25 cellular contexts compared by ENCODE assay signal in the genomic region with DNA sequence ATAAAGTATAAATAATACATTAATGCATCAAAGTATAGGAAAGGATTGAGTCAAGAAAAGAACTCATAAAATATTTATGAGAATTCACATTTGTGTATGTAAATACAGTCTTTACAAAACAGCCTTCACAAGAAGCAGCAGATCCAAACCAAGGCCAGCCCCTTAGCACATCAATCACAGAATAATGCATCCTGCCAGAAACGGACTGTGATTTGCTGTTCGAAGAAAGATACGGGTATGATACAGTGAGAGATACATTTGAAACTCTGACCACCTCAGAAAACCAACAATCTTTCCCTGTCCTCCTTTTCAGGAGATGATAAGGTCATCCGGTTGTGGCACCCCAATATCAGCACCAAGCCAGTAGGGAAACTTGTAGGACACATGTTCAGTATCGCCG.
"Had no signal": no experiment of that assay in that cellular context is flagged by ENCODE, and none has a peak within 500 bp of the region (broad histone marks: within the 10 kb centered on the region; RNA-seq: fewer than 3 reads in every experiment).

No MANE protein-coding gene starts in this region.

- H3K4me3 ChIP-seq: esophagus muscularis mucosa, gastroesophageal sphincter, left ventricle myocardium inferior, lower lobe of right lung, neural progenitor cell, ovary, right atrium auricular region, suprapubic skin, thyroid gland, uterus had no signal

- DNase-seq: effector memory CD8-positive, alpha-beta T cell; glutamatergic neuron; islet precursor cell; left ventricle myocardium inferior; lower lobe of right lung; natural killer cell; nucleus accumbens; ovary; small intestine; stimulated activated CD4-positive, alpha-beta T cell treated with anti-CD3 and anti-CD28 coated beads, Interleukin-4, amount 100 ng/mL, for 1 hour; stimulated activated CD8-positive, alpha-beta memory T cell treated with anti-CD3 and anti-CD28 coated beads, Interleukin-4, amount 100 ng/mL, for 48 hours; stimulated activated naive CD8-positive, alpha-beta T cell treated with anti-CD3 and anti-CD28 coated beads, Interleukin-15, Interleukin-2, amounts not matched to agents 100 U/mL and 50 U/mL, for 24 hours; thyroid gland; uterus had no signal

- H3K36me3 ChIP-seq: esophagus muscularis mucosa, gastroesophageal sphincter, left ventricle myocardium inferior, lower lobe of right lung, neural progenitor cell, ovary, right atrium auricular region, suprapubic skin, thyroid gland, uterus had no signal

- ATAC-seq: effector memory CD8-positive, alpha-beta T cell; gastroesophageal sphincter; lower lobe of right lung; natural killer cell; stimulated activated effector memory CD8-positive, alpha-beta T cell treated with anti-CD3 and anti-CD28 coated beads, Interleukin-12 subunit alpha, Interleukin-12 subunit beta, amount 100 ng/mL, for 72 hours; stimulated activated naive CD8-positive, alpha-beta T cell treated with anti-CD3 and anti-CD28 coated beads, Interleukin-15, Interleukin-2, amounts not matched to agents 100 U/mL and 50 U/mL, for 24 hours had no signal

- H3K4me2 ChIP-seq: neural progenitor cell had no signal

- H3K9me3 Mint-ChIP-seq: dendritic cell treated with granulocyte-macrophage colony-stimulating factor and Interleukin-4, amounts not matched to agents 40 ng/mL and 50 ng/mL, for 4 days; effector memory CD8-positive, alpha-beta T cell; memory B cell; neural progenitor cell; stimulated activated effector memory CD8-positive, alpha-beta T cell treated with anti-CD3 and anti-CD28 coated beads, Interleukin-12 subunit alpha, Interleukin-12 subunit beta, amount 100 ng/mL, for 72 hours; type B pancreatic cell had no signal

- H3K27me3 ChIP-seq: esophagus muscularis mucosa, gastroesophageal sphincter, neural progenitor cell, ovary, right atrium auricular region, suprapubic skin, thyroid gland, uterus had no signal

- H3K9ac ChIP-seq: neural progenitor cell had no signal

- H3K4me1 ChIP-seq: esophagus muscularis mucosa, gastroesophageal sphincter, left ventricle myocardium inferior, lower lobe of right lung, neural progenitor cell, right atrium auricular region, suprapubic skin, thyroid gland, uterus had no signal

- H3K27ac Mint-ChIP-seq: dendritic cell treated with granulocyte-macrophage colony-stimulating factor and Interleukin-4, amounts not matched to agents 40 ng/mL and 50 ng/mL, for 4 days; effector memory CD8-positive, alpha-beta T cell; memory B cell; mesothelial cell of epicardium; natural killer cell; neural progenitor cell; stimulated activated effector memory CD8-positive, alpha-beta T cell treated with anti-CD3 and anti-CD28 coated beads, Interleukin-12 subunit alpha, Interleukin-12 subunit beta, amount 100 ng/mL, for 72 hours; type B pancreatic cell had no signal

- H3K9me3 ChIP-seq: esophagus muscularis mucosa, lower lobe of right lung, ovary, suprapubic skin, thyroid gland, uterus had no signal

- H3K36me3 Mint-ChIP-seq: memory B cell; mesothelial cell of epicardium; natural killer cell; neural progenitor cell; stimulated activated effector memory CD8-positive, alpha-beta T cell treated with anti-CD3 and anti-CD28 coated beads, Interleukin-12 subunit alpha, Interleukin-12 subunit beta, amount 100 ng/mL, for 72 hours; type B pancreatic cell had no signal

- H3K4me1 Mint-ChIP-seq: memory B cell; mesothelial cell of epicardium; natural killer cell; neural progenitor cell; stimulated activated effector memory CD8-positive, alpha-beta T cell treated with anti-CD3 and anti-CD28 coated beads, Interleukin-12 subunit alpha, Interleukin-12 subunit beta, amount 100 ng/mL, for 72 hours had no signal

- H3K27ac ChIP-seq: epithelial cell of prostate, esophagus muscularis mucosa, gastroesophageal sphincter, left ventricle myocardium inferior, lower lobe of right lung, neural progenitor cell, ovary, right atrium auricular region, suprapubic skin, thyroid gland, uterus had no signal

- H3K4me3 Mint-ChIP-seq: dendritic cell treated with granulocyte-macrophage colony-stimulating factor and Interleukin-4, amounts not matched to agents 40 ng/mL and 50 ng/mL, for 4 days; effector memory CD8-positive, alpha-beta T cell; memory B cell; mesothelial cell of epicardium; natural killer cell; neural progenitor cell; stimulated activated effector memory CD8-positive, alpha-beta T cell treated with anti-CD3 and anti-CD28 coated beads, Interleukin-12 subunit alpha, Interleukin-12 subunit beta, amount 100 ng/mL, for 72 hours; type B pancreatic cell had no signal

- H2AFZ ChIP-seq: neural progenitor cell had no signal
